Comparison of ENCODE assay signal across 8 cellular contexts in genomic region chr17:77392376-77393273, GRCh38.
DNase-seq lines count a peak whose midpoint lies in the region; ATAC-seq, FAIRE-seq and TF ChIP-seq lines count a peak whose summit lies in the region.

No MANE protein-coding gene starts in this region.

- peak; percentile 73 to 89 for DNase-seq in A549 (ENCODE audit: low read depth in 1 of 2, low spot score in 1 of 2)
- peak; percentile 82 for DNase-seq in HuH-7.5 (ENCODE audit: low spot score)
- DNase-seq in mesothelial cell of epicardium (ENCODE audit: low spot score in 2 of 2, unreplicated experiment in 2 of 2) = no peak
- DNase-seq in GM19240 (ENCODE audit: insufficient read length, low spot score) = no peak
- DNase-seq in hepatic stellate cell (ENCODE audit: low spot score) = no peak

- intact Hi-C loops in dendritic cell treated with granulocyte-macrophage colony-stimulating factor and Interleukin-4, amounts not matched to agents 40 ng/mL and 50 ng/mL, for 4 days (cut with micrococcal nuclease) = no loop called here

- H3K9me3 ChIP-seq in A549 = no peaks in the 10 kb centered on the region

- no peaks in the 10 kb centered on the region for H3K9me3 Mint-ChIP-seq in dendritic cell treated with granulocyte-macrophage colony-stimulating factor and Interleukin-4, amounts not matched to agents 40 ng/mL and 50 ng/mL, for 4 days
- H3K9me3 Mint-ChIP-seq in mesothelial cell of epicardium = no peaks in the 10 kb centered on the region

- peak overlapping the region; percentile 85 to 87 for H3K27ac ChIP-seq in A549

- peak overlapping the region; percentile 71 for H3K4me2 ChIP-seq in A549

- FAIRE-seq in A549 (lab: Jason Lieb, UNC) = peak; percentile 63

- peak overlapping the region; percentile 68 for H3K27ac Mint-ChIP-seq in dendritic cell treated with granulocyte-macrophage colony-stimulating factor and Interleukin-4, amounts not matched to agents 40 ng/mL and 50 ng/mL, for 4 days
- peak overlapping the region; percentile 83 for H3K27ac Mint-ChIP-seq in mesothelial cell of epicardium

- CTCF ChIA-PET in A549 (lab: Yijun Ruan, JAX) = interaction anchor here (0.9 to 4.8 kb wide), 6 partner anchors 11 to 102 kb away, joined by 3 to 22 read pairs (median 4); no protein-coding TSS in a partner anchor

- TF ChIP-seq RAD21 in A549 (conservative IDR thresholded peaks at IDR 0.05 in 1 of 2, IDR thresholded peaks at IDR 0.05 in 1 of 2) = peak in 1 of 2 experiments; percentile 49; a peak in 3 of 5 replicates

- H3K4me3 ChIP-seq in A549 = peak overlapping the region; percentile 8; the same call in 1 of the 3 replicates

- ATAC-seq in A549 (peak; percentile 77 to 83), HG03097 (IDR thresholded peaks at IDR 0.05; ENCODE audit: low FRiP score, unreplicated experiment) (no peak), HG02852 (IDR thresholded peaks at IDR 0.05; ENCODE audit: unreplicated experiment) (no peak)

- TF ChIP-seq CTCF in A549 (IDR thresholded peaks at IDR 0.05) = no peak
- TF ChIP-seq CTCF in mesothelial cell of epicardium (IDR thresholded peaks at IDR 0.05; ENCODE audit: unreplicated experiment) = no peak

- peaks cover 59% of the 10 kb centered on the region for H3K36me3 Mint-ChIP-seq in dendritic cell treated with granulocyte-macrophage colony-stimulating factor and Interleukin-4, amounts not matched to agents 40 ng/mL and 50 ng/mL, for 4 days (ENCODE audit: low read depth)
- no peaks in the 10 kb centered on the region for H3K36me3 Mint-ChIP-seq in mesothelial cell of epicardium

- POLR2A ChIA-PET in A549 (lab: Yijun Ruan, JAX) = no interaction called here

- 12% methylated on average over 16 of the region's 16 CpGs for WGBS in A549 (ENCODE audit: missing lambda C conversion rate)

- H3K4me1 ChIP-seq in A549 = peaks cover 69% of the 10 kb centered on the region

- TF ChIP-seq POLR2A in A549 (IDR thresholded peaks at IDR 0.05; ENCODE audit: low read length) = no peak

- peaks cover 90% of the 10 kb centered on the region for H3K4me1 Mint-ChIP-seq in dendritic cell treated with granulocyte-macrophage colony-stimulating factor and Interleukin-4, amounts not matched to agents 40 ng/mL and 50 ng/mL, for 4 days (ENCODE audit: low read depth)
- peaks cover 51% of the 10 kb centered on the region for H3K4me1 Mint-ChIP-seq in mesothelial cell of epicardium

- no peaks in the 10 kb centered on the region for H3K27me3 Mint-ChIP-seq in dendritic cell treated with granulocyte-macrophage colony-stimulating factor and Interleukin-4, amounts not matched to agents 40 ng/mL and 50 ng/mL, for 4 days
- no peaks in the 10 kb centered on the region for H3K27me3 Mint-ChIP-seq in mesothelial cell of epicardium (ENCODE audit: low read depth)

- no peak for TF ChIP-seq EP300 in A549 (IDR thresholded peaks at IDR 0.05)

- H3K4me3 Mint-ChIP-seq in dendritic cell treated with granulocyte-macrophage colony-stimulating factor and Interleukin-4, amounts not matched to agents 40 ng/mL and 50 ng/mL, for 4 days = no peak overlapping the region
- H3K4me3 Mint-ChIP-seq in mesothelial cell of epicardium = no peak overlapping the region

TF ChIP-seq in A549, 52 proteins besides CTCF, POLR2A, EP300 and RAD21:
- peak; percentile 38; the same call in 1 of the 3 replicates for TF ChIP-seq SMC3 (IDR thresholded peaks at IDR 0.05)
- no peak for TF ChIP-seq EHMT2 (IDR thresholded peaks at IDR 0.05; ENCODE audit: low read depth)
- no peak for TF ChIP-seq TFCP2L1 (CRISPR knock-in tag; IDR thresholded peaks at IDR 0.05)
- TF ChIP-seq GATA3 (IDR thresholded peaks at IDR 0.05; ENCODE audit: borderline replicate concordance) = 0 out of 2 replicates have a peak, but pooled peaks have one; percentile 38
- no peak for TF ChIP-seq RNF2 (IDR thresholded peaks at IDR 0.05; ENCODE audit: borderline replicate concordance, low read depth)
- peak; percentile 84 for TF ChIP-seq MAX (IDR thresholded peaks at IDR 0.05)
- peak; percentile 69 to 71 for TF ChIP-seq JUN (IDR thresholded peaks at IDR 0.05)
- TF ChIP-seq HOXA7 (CRISPR knock-in tag; IDR thresholded peaks at IDR 0.05) = no peak
- TF ChIP-seq ZNF302 (CRISPR knock-in tag; IDR thresholded peaks at IDR 0.05) = no peak
- TF ChIP-seq HOXB13 (CRISPR knock-in tag; IDR thresholded peaks at IDR 0.05; ENCODE audit: low read depth) = no peak
- peak; percentile 63 for TF ChIP-seq CHD2 (IDR thresholded peaks at IDR 0.05; ENCODE audit: low read length, partially characterized antibody)
- TF ChIP-seq RARB (CRISPR knock-in tag; IDR thresholded peaks at IDR 0.05) = no peak
- peak; percentile 57 for TF ChIP-seq USF2 (IDR thresholded peaks at IDR 0.05)

Comparison
In these comparisons a context has a peak if more than half of its experiments do, and no peak if none do; other contexts are left out.
1. ATAC-seq: peak in A549 (2 of 2); none in HG03097 (single experiment) and HG02852 (single experiment).
2. DNase-seq: peak in A549 (2 of 2) and HuH-7.5 (single experiment); none in mesothelial cell of epicardium (0 of 2), GM19240 (single experiment) and hepatic stellate cell (single experiment).